In the genomic region with DNA sequence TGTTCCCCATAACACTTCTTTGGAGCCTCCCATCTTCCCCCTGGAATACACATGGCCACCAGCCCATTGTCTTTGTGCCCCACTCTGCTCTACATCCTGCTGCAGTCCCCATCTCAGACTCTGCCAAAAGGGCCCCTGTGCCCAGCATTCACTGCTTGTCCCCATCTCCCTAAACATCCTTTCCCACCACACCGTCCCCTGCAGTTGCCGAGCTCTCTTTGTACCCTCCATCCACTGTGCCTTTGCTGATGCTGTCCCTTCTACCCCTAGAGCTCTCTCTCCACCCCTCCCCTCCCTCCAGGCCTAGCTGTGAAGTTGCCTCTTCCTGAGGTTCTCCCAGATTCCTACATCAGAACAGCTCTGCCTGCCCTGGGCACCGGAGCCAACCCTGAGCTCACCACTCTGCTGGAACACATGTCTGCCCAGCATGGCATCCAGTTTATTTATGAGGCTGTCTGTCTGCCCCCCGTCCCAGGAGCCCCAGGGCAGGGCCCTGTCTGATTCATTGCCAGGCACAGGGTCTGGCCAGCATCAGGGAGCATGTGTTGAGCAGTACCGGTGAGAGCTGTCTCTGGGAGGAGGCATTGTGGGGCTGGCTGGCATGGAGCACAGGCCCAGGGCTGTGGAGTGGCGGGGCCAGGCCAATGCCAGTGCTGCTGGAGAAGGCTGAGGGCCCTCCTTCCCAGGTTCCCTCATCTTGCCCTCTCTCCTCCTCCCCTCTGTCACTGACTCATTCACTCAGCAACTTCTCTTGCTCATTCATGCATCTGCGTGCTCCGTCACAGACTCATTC, we compare ENCODE assay signal across 1 cellular context.
TF ChIP-seq lines count a peak whose summit lies in the region.

No MANE protein-coding gene starts in this region.

TF ChIP-seq in H1, 55 proteins besides CTCF, POLR2A, EP300 and RAD21 (continued from another document):
- TF ChIP-seq SP1 (IDR thresholded peaks at IDR 0.05; ENCODE audit: low read depth, low read length), result no peak
- TF ChIP-seq NRF1 (IDR thresholded peaks at IDR 0.05; ENCODE audit: low read depth, low read length), result no peak
- TF ChIP-seq KDM4A (IDR thresholded peaks at IDR 0.05; ENCODE audit: low read depth, low read length, severe bottlenecking), result no peak
- TF ChIP-seq CHD2 (IDR thresholded peaks at IDR 0.05; ENCODE audit: low read length), result no peak
- no peak for TF ChIP-seq YY1 (IDR thresholded peaks at IDR 0.05; ENCODE audit: low read depth, low read length)
- TF ChIP-seq, protein P1, sequence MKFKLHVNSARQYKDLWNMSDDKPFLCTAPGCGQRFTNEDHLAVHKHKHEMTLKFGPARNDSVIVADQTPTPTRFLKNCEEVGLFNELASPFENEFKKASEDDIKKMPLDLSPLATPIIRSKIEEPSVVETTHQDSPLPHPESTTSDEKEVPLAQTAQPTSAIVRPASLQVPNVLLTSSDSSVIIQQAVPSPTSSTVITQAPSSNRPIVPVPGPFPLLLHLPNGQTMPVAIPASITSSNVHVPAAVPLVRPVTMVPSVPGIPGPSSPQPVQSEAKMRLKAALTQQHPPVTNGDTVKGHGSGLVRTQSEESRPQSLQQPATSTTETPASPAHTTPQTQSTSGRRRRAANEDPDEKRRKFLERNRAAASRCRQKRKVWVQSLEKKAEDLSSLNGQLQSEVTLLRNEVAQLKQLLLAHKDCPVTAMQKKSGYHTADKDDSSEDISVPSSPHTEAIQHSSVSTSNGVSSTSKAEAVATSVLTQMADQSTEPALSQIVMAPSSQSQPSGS (IDR thresholded peaks at IDR 0.05; ENCODE audit: low read length), result no peak
- no peak for TF ChIP-seq GABPA (IDR thresholded peaks at IDR 0.05; ENCODE audit: borderline replicate concordance, insufficient read depth, low read length)
- no peak for TF ChIP-seq SP4 (IDR thresholded peaks at IDR 0.05; ENCODE audit: low read length)
- TF ChIP-seq KDM5A (IDR thresholded peaks at IDR 0.05; ENCODE audit: low read length), result no peak
- TF ChIP-seq PHF8 (conservative IDR thresholded peaks at IDR 0.05; ENCODE audit: low read depth, low read length), result no peak
- TF ChIP-seq SUZ12 (IDR thresholded peaks at IDR 0.05; ENCODE audit: low read length), result no peak
- TF ChIP-seq CBX8 (IDR thresholded peaks at IDR 0.05; ENCODE audit: borderline replicate concordance, low read depth, low read length), result no peak
- no peak for TF ChIP-seq POU5F1 (IDR thresholded peaks at IDR 0.05; ENCODE audit: low read depth, low read length)
- no peak for TF ChIP-seq TAF7 (optimal IDR thresholded peaks at IDR 0.05; ENCODE audit: borderline replicate concordance, low read depth, low read length)
- no peak for TF ChIP-seq GTF2F1 (IDR thresholded peaks at IDR 0.05; ENCODE audit: borderline replicate concordance, low read depth, low read length)
